Comparison of ENCODE assay signal across 14 cellular contexts in the genomic region with DNA sequence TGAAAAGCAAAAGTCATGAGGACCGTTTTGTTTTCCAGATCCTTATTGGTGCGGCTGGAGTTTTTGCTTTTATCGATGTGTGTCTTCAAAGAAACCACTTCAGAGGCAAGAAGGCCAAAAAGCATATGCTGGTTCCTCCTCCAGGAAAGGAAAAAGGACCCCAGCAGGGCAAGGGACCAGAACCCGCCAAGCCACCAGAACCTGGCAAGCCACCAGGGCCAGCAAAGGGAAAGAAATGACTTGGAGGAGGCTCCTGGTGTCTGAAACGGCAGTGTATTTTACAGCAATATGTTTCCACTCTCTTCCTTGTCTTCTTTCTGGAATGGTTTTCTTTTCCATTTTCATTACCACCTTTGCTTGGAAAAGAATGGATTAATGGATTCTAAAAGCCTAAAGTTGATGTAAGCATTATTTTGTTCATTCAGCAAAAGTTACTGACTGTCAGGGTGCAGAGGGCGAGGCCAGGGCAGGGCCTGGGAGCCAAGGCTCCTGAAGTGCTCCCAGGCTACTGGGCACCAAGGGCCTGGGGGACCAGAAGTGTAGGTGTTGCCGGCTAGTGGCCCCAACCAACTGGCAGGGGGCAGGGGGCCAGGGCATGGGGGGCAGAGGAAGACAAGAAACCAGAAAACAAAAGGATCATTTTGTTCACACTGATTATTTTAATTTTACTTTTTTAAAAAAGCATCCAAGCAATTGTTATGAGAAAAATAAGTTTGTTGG. TPM values are rescaled to one million over a fixed set of nuclear protein-coding genes. Genes with fewer than 3 reads are reported as not detected.
DNase-seq lines count a peak whose midpoint lies in the region; ATAC-seq lines count a peak whose summit lies in the region.
"Had no signal": no experiment of that assay in that cellular context is flagged by ENCODE, and none has a peak within 500 bp of the region (broad histone marks: within the 10 kb centered on the region; RNA-seq: fewer than 3 reads in every experiment).

No MANE protein-coding gene starts in this region.

- intact Hi-C loops in activated CD4-positive, alpha-beta T cell treated with anti-CD3 and anti-CD28 coated beads for 36 hours (cut with DNase I, micrococcal nuclease) = loop anchor here in 1 of 2 experiments (2.0 to 5.0 kb wide), 2 partner anchors 17 to 71 kb away; a partner anchor contains a TSS
- intact Hi-C loops in activated T-helper 1 cell treated with anti-CD3 and anti-CD28 coated beads, Interleukin-12 subunit alpha, Interleukin-12 subunit beta, Interleukin-2, Interleukin-4 antibody, amounts not matched to agents 30 ng/mL and 10 ng/mL and 1 ng/mL, durations not matched to agents 14 hours and 24 hours and 36 hours (cut with micrococcal nuclease) = loop anchor here (2.0 kb wide), 1 partner anchor 37 kb away; a partner anchor contains a TSS

- H3K36me3 Mint-ChIP-seq in activated CD4-positive, alpha-beta T cell treated with anti-CD3 and anti-CD28 coated beads for 36 hours (ENCODE audit: low read depth) = no peaks in the 10 kb centered on the region
- peaks cover 9% of the 10 kb centered on the region for H3K36me3 Mint-ChIP-seq in activated T-helper 1 cell treated with anti-CD3 and anti-CD28 coated beads, Interleukin-12 subunit alpha, Interleukin-12 subunit beta, Interleukin-2, Interleukin-4 antibody, amounts not matched to agents 30 ng/mL and 10 ng/mL and 1 ng/mL, durations not matched to agents 14 hours and 24 hours and 36 hours (ENCODE audit: low read depth)
- no peaks in the 10 kb centered on the region for H3K36me3 Mint-ChIP-seq in naive thymus-derived CD8-positive, alpha-beta T cell
- H3K36me3 Mint-ChIP-seq: brain had no signal

- H3K27ac Mint-ChIP-seq in activated CD4-positive, alpha-beta T cell treated with anti-CD3 and anti-CD28 coated beads for 36 hours = peak overlapping the region; percentile 55
- no peak overlapping the region for H3K27ac Mint-ChIP-seq in activated T-helper 1 cell treated with anti-CD3 and anti-CD28 coated beads, Interleukin-12 subunit alpha, Interleukin-12 subunit beta, Interleukin-2, Interleukin-4 antibody, amounts not matched to agents 30 ng/mL and 10 ng/mL and 1 ng/mL, durations not matched to agents 14 hours and 24 hours and 36 hours
- peak overlapping the region in 9 of 10 donors; percentile 27 to 82 (median 74) for H3K27ac Mint-ChIP-seq in naive thymus-derived CD8-positive, alpha-beta T cell
- H3K27ac Mint-ChIP-seq: brain had no signal

- POLR2A ChIA-PET in activated CD4-positive, alpha-beta T cell treated with anti-CD3 and anti-CD28 coated beads for 36 hours (lab: Charles Lee) = no interaction called here
- POLR2A ChIA-PET in naive thymus-derived CD8-positive, alpha-beta T cell (lab: Charles Lee) = interaction anchor here (1.2 kb wide), 1 partner anchor 25 kb away, joined by 4 read pairs; no protein-coding TSS in a partner anchor

- peaks cover 35% of the 10 kb centered on the region for H3K4me1 Mint-ChIP-seq in activated CD4-positive, alpha-beta T cell treated with anti-CD3 and anti-CD28 coated beads for 36 hours
- peaks cover 41% of the 10 kb centered on the region for H3K4me1 Mint-ChIP-seq in activated T-helper 1 cell treated with anti-CD3 and anti-CD28 coated beads, Interleukin-12 subunit alpha, Interleukin-12 subunit beta, Interleukin-2, Interleukin-4 antibody, amounts not matched to agents 30 ng/mL and 10 ng/mL and 1 ng/mL, durations not matched to agents 14 hours and 24 hours and 36 hours (ENCODE audit: low read depth)
- peaks cover 13 to 45% (median 34%) of the 10 kb centered on the region in 4 donors for H3K4me1 Mint-ChIP-seq in naive thymus-derived CD8-positive, alpha-beta T cell
- H3K4me1 Mint-ChIP-seq: brain had no signal

- no peak for ATAC-seq in activated CD4-positive, alpha-beta T cell treated with anti-CD3 and anti-CD28 coated beads for 36 hours
- no peak for ATAC-seq in naive thymus-derived CD8-positive, alpha-beta T cell
- no peak for ATAC-seq in GM18868 (IDR thresholded peaks at IDR 0.05; ENCODE audit: unreplicated experiment)

- no peak for DNase-seq in activated CD4-positive, alpha-beta T cell treated with anti-CD3 and anti-CD28 coated beads for 36 hours
- DNase-seq in activated CD4-positive, alpha-beta T cell treated with anti-CD3 and anti-CD28 coated beads, Interleukin-2, amount 50 U/mL, for 48 hours = no peak
- no peak for DNase-seq in activated T-helper 1 cell treated with anti-CD3 and anti-CD28 coated beads, Interleukin-12 subunit alpha, Interleukin-12 subunit beta, Interleukin-2, Interleukin-4 antibody, amounts not matched to agents 30 ng/mL and 10 ng/mL and 1 ng/mL, durations not matched to agents 14 hours and 24 hours and 36 hours (ENCODE audit: low spot score)
- DNase-seq in naive thymus-derived CD8-positive, alpha-beta T cell = no peak
- no peak for DNase-seq in NCI-H69 (lab: John Stamatoyannopoulos, UW)
- DNase-seq: activated effector memory CD4-positive, alpha-beta T cell treated with Interleukin-2 at 50 U/mL for 16 hours; GDM1; NCI-H1930; NCI-H526 treated with DMSO at 0.1 percent for 48 hours; occipital lobe had no signal

- CTCF ChIA-PET in activated CD4-positive, alpha-beta T cell treated with anti-CD3 and anti-CD28 coated beads for 36 hours (lab: Charles Lee) = interaction anchor here (0.6 to 1.9 kb wide), 4 partner anchors 9 to 183 kb away, joined by 3 to 14 read pairs (median 5); no protein-coding TSS in a partner anchor

- H3K27me3 Mint-ChIP-seq in activated CD4-positive, alpha-beta T cell treated with anti-CD3 and anti-CD28 coated beads for 36 hours = no peaks in the 10 kb centered on the region
- H3K27me3 Mint-ChIP-seq in activated T-helper 1 cell treated with anti-CD3 and anti-CD28 coated beads, Interleukin-12 subunit alpha, Interleukin-12 subunit beta, Interleukin-2, Interleukin-4 antibody, amounts not matched to agents 30 ng/mL and 10 ng/mL and 1 ng/mL, durations not matched to agents 14 hours and 24 hours and 36 hours (ENCODE audit: insufficient read depth) = peaks cover 3% of the 10 kb centered on the region
- H3K27me3 Mint-ChIP-seq in naive thymus-derived CD8-positive, alpha-beta T cell = peaks cover 0 to 5% (median 0%) of the 10 kb centered on the region in 5 donors

- H3K4me3 Mint-ChIP-seq in activated CD4-positive, alpha-beta T cell treated with anti-CD3 and anti-CD28 coated beads for 36 hours = peak overlapping the region; percentile 51
- H3K4me3 Mint-ChIP-seq in activated T-helper 1 cell treated with anti-CD3 and anti-CD28 coated beads, Interleukin-12 subunit alpha, Interleukin-12 subunit beta, Interleukin-2, Interleukin-4 antibody, amounts not matched to agents 30 ng/mL and 10 ng/mL and 1 ng/mL, durations not matched to agents 14 hours and 24 hours and 36 hours = peak overlapping the region; percentile 12
- H3K4me3 Mint-ChIP-seq in naive thymus-derived CD8-positive, alpha-beta T cell = peak overlapping the region in 9 of 10 donors; percentile 22 to 80 (median 71)
- H3K4me3 Mint-ChIP-seq: brain had no signal

- H3K9me3 Mint-ChIP-seq in activated CD4-positive, alpha-beta T cell treated with anti-CD3 and anti-CD28 coated beads for 36 hours (ENCODE audit: low read depth) = no peaks in the 10 kb centered on the region
- H3K9me3 Mint-ChIP-seq in activated T-helper 1 cell treated with anti-CD3 and anti-CD28 coated beads, Interleukin-12 subunit alpha, Interleukin-12 subunit beta, Interleukin-2, Interleukin-4 antibody, amounts not matched to agents 30 ng/mL and 10 ng/mL and 1 ng/mL, durations not matched to agents 14 hours and 24 hours and 36 hours = no peaks in the 10 kb centered on the region
- H3K9me3 Mint-ChIP-seq in naive thymus-derived CD8-positive, alpha-beta T cell = no peaks in the 10 kb centered on the region
- H3K9me3 Mint-ChIP-seq: brain had no signal

RNA-seq across cellular contexts. Expression of a gene that starts 8.8 kb away (rescaled TPM):
- under 1 TPM in 1 of 2 experiments, not detected in 1; 0.51 TPM for total RNA-seq in activated CD4-positive, alpha-beta T cell treated with anti-CD3 and anti-CD28 coated beads for 36 hours
- 0.80 and 1.2 TPM in 2 replicates for total RNA-seq in activated T-helper 1 cell treated with anti-CD3 and anti-CD28 coated beads, Interleukin-12 subunit alpha, Interleukin-12 subunit beta, Interleukin-2, Interleukin-4 antibody, amounts not matched to agents 30 ng/mL and 10 ng/mL and 1 ng/mL, durations not matched to agents 14 hours and 24 hours and 36 hours
- under 1 TPM in 1 of 2 experiments, not detected in 1; 0.58 TPM for total RNA-seq in naive thymus-derived CD8-positive, alpha-beta T cell
- under 1 TPM in 1 of 3 donors, not detected in 2; 0.18 TPM for polyA plus RNA-seq in naive thymus-derived CD8-positive, alpha-beta T cell
- total RNA-seq: A172, fibroblast of villous mesenchyme, occipital lobe had no signal

RNA-seq across cellular contexts. Expression of a gene that starts 16.5 kb away (rescaled TPM):
- 10 to 100 TPM; 53.7 to 59.7 TPM for total RNA-seq in activated CD4-positive, alpha-beta T cell treated with anti-CD3 and anti-CD28 coated beads for 36 hours
- total RNA-seq in activated T-helper 1 cell treated with anti-CD3 and anti-CD28 coated beads, Interleukin-12 subunit alpha, Interleukin-12 subunit beta, Interleukin-2, Interleukin-4 antibody, amounts not matched to agents 30 ng/mL and 10 ng/mL and 1 ng/mL, durations not matched to agents 14 hours and 24 hours and 36 hours = 93.1 and 94.1 TPM in 2 replicates
- total RNA-seq in naive thymus-derived CD8-positive, alpha-beta T cell = 10 to 100 TPM; 55.2 to 55.8 TPM
- polyA plus RNA-seq in naive thymus-derived CD8-positive, alpha-beta T cell = 10 to 100 TPM; 76.1 to 81.3 (median 78.5) TPM

RNA-seq across cellular contexts. Expression of a gene that starts 21.8 kb away (rescaled TPM):
- 10 to 100 TPM in 1 of 2 experiments, 1 to 10 TPM in 1; 6.4 to 11.8 TPM for total RNA-seq in activated CD4-positive, alpha-beta T cell treated with anti-CD3 and anti-CD28 coated beads for 36 hours
- total RNA-seq in activated T-helper 1 cell treated with anti-CD3 and anti-CD28 coated beads, Interleukin-12 subunit alpha, Interleukin-12 subunit beta, Interleukin-2, Interleukin-4 antibody, amounts not matched to agents 30 ng/mL and 10 ng/mL and 1 ng/mL, durations not matched to agents 14 hours and 24 hours and 36 hours = 12.5 and 13.9 TPM in 2 replicates
- total RNA-seq in naive thymus-derived CD8-positive, alpha-beta T cell = 1 to 10 TPM; 3.5 to 3.9 TPM
- under 1 TPM in 2 of 3 donors, not detected in 1; 0.48 to 0.50 TPM for polyA plus RNA-seq in naive thymus-derived CD8-positive, alpha-beta T cell

RNA-seq across cellular contexts. Expression of a gene that starts 35.7 kb away (rescaled TPM):
- 100 to 1,000 TPM in 1 of 2 experiments, 10 to 100 TPM in 1; 93.5 to 122 TPM for total RNA-seq in activated CD4-positive, alpha-beta T cell treated with anti-CD3 and anti-CD28 coated beads for 36 hours
- 153 and 159 TPM in 2 replicates for total RNA-seq in activated T-helper 1 cell treated with anti-CD3 and anti-CD28 coated beads, Interleukin-12 subunit alpha, Interleukin-12 subunit beta, Interleukin-2, Interleukin-4 antibody, amounts not matched to agents 30 ng/mL and 10 ng/mL and 1 ng/mL, durations not matched to agents 14 hours and 24 hours and 36 hours
- 10 to 100 TPM; 43.1 to 44.4 TPM for total RNA-seq in naive thymus-derived CD8-positive, alpha-beta T cell
- 100 to 1,000 TPM in 2 of 3 donors, 10 to 100 TPM in 1; 99.6 to 179 (median 111) TPM for polyA plus RNA-seq in naive thymus-derived CD8-positive, alpha-beta T cell

RNA-seq across cellular contexts. Expression of a gene that starts 38.1 kb away (rescaled TPM):
- 1 to 10 TPM; 3.8 to 6.4 TPM for total RNA-seq in activated CD4-positive, alpha-beta T cell treated with anti-CD3 and anti-CD28 coated beads for 36 hours
- total RNA-seq in activated T-helper 1 cell treated with anti-CD3 and anti-CD28 coated beads, Interleukin-12 subunit alpha, Interleukin-12 subunit beta, Interleukin-2, Interleukin-4 antibody, amounts not matched to agents 30 ng/mL and 10 ng/mL and 1 ng/mL, durations not matched to agents 14 hours and 24 hours and 36 hours = 7.3 and 8.4 TPM in 2 replicates
- 1 to 10 TPM; 6.8 to 8.7 TPM for total RNA-seq in naive thymus-derived CD8-positive, alpha-beta T cell
- 1 to 10 TPM; 1.9 to 4.0 (median 2.5) TPM for polyA plus RNA-seq in naive thymus-derived CD8-positive, alpha-beta T cell

Comparison
In these comparisons a context has a peak if more than half of its experiments do, and no peak if none do; other contexts are left out.
1. H3K4me3 Mint-ChIP-seq: peak in every context shown above with its lines; median percentile 71 in naive thymus-derived CD8-positive, alpha-beta T cell; 51 in activated CD4-positive, alpha-beta T cell treated with anti-CD3 and anti-CD28 coated beads for 36 hours; 12 in activated T-helper 1 cell treated with anti-CD3 and anti-CD28 coated beads, Interleukin-12 subunit alpha, Interleukin-12 subunit beta, Interleukin-2, Interleukin-4 antibody, amounts not matched to agents 30 ng/mL and 10 ng/mL and 1 ng/mL, durations not matched to agents 14 hours and 24 hours and 36 hours.